Comparison of ENCODE assay signal across 8 cellular contexts in the genomic region with DNA sequence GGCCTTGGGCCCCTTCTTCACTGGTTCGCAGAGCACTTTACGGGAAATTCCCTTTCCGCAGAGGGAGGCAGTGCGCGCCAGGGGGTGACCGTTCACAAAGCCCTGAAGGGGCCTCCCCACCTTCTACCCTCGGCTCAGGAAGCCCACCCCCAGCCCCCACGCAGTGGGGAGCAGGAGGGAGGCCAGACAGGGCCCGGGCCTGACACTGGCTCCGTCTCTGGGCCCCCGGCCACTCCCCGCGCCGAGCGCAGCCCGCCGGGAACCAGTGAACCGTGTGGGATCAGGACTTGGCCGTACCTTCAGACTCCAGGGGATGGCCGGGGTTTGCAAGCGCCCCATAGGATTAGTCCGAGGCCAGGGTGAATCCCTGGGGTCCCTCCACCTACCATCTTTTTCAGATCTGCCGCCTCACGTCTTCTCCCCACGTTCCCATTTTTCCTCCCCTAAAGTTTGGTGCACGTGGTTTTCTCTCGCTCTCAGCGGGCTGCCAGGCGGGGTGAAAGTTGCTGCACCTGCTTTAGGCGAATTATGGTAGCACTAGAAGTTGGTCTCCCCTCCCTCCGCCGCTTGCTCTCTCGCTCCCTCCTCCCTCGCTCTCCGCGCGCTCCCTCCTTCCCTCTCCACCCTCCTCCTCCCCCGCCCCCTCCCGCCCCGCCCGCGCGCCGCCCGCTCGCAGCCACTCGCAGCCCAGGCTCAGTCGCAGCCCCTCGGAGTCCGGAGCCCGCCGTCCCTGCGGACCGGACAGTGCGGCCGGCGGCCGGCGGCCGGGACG. TPM values are rescaled to one million over a fixed set of nuclear protein-coding genes. Genes with fewer than 3 reads are reported as not detected.
DNase-seq lines count a peak whose midpoint lies in the region; ATAC-seq and TF ChIP-seq lines count a peak whose summit lies in the region.

A gene with protein sequence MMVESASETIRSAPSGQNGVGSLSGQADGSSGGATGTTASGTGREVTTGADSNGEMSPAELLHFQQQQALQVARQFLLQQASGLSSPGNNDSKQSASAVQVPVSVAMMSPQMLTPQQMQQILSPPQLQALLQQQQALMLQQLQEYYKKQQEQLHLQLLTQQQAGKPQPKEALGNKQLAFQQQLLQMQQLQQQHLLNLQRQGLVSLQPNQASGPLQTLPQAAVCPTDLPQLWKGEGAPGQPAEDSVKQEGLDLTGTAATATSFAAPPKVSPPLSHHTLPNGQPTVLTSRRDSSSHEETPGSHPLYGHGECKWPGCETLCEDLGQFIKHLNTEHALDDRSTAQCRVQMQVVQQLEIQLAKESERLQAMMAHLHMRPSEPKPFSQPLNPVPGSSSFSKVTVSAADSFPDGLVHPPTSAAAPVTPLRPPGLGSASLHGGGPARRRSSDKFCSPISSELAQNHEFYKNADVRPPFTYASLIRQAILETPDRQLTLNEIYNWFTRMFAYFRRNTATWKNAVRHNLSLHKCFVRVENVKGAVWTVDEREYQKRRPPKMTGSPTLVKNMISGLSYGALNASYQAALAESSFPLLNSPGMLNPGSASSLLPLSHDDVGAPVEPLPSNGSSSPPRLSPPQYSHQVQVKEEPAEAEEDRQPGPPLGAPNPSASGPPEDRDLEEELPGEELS (plus strand): TSS at position 679 of the 772 bp plus-strand sequence. CDS start 19,380 bp downstream, outside the sequence.

- peaks cover 37% of the 10 kb centered on the region for H3K79me2 ChIP-seq in SK-N-SH (ENCODE audit: insufficient read depth)

- peak within 1 kb of the TSS; percentile 80 for H3K9ac ChIP-seq in SK-N-SH

- POLR2A ChIA-PET in SK-N-SH (lab: Yijun Ruan, JAX), result no interaction called here

- peak; percentile 74 for ATAC-seq in HG02571 (IDR thresholded peaks at IDR 0.05; ENCODE audit: unreplicated experiment)

- H3K36me3 ChIP-seq in SK-N-SH (replicated peaks in 1 of 2; ENCODE audit: control insufficient read depth in 1 of 2, insufficient read depth in 2 of 2, low read length in 1 of 2), result peaks cover 0 to 3% of the 10 kb centered on the region in 2 experiments
- H3K36me3 ChIP-seq in thyroid gland, result no peaks in the 10 kb centered on the region

- TF ChIP-seq POLR2A in thyroid gland (IDR thresholded peaks at IDR 0.05), result peak in 1 of 2 donors; percentile 27

- TF ChIP-seq RAD21 in SK-N-SH (IDR thresholded peaks at IDR 0.05; ENCODE audit: low read length), result no peak

- H3K27me3 Mint-ChIP-seq in activated naive CD4-positive, alpha-beta T cell treated with anti-CD3 and anti-CD28 coated beads, Interleukin-2, amount 50 U/mL, for 24 hours, result peaks cover 5% of the 10 kb centered on the region
- peaks cover 11% of the 10 kb centered on the region for H3K27me3 Mint-ChIP-seq in glutamatergic neuron (ENCODE audit: unreplicated experiment)
- peaks cover 2% of the 10 kb centered on the region for H3K27me3 Mint-ChIP-seq in osteocyte (ENCODE audit: unreplicated experiment)

- 4% methylated on average over 36 of the region's 61 CpGs for WGBS in SK-N-SH (ENCODE audit: low lambda C conversion rate)
- 0 to 1% methylated on average over 25 to 42 of the region's 61 CpGs for WGBS in thyroid gland, 2 donors

- intact Hi-C loops in thyroid gland (cut with DNase I), result loop anchor here (5.0 kb wide), 2 partner anchors 36 to 39 kb away; no protein-coding TSS in a partner anchor

- H3K4me3 ChIP-seq in GM08714 (ENCODE audit: low read length) (peak within 1 kb of the TSS; percentile 88), SK-N-SH (ENCODE audit: low read depth in 2 of 2, low read length in 1 of 2) (peak within 1 kb of the TSS; percentile 81 to 82), thyroid gland (replicated peaks in 1 of 3) (peak within 1 kb of the TSS; percentile 82 to 96 (median 92))

- H3K9me3 ChIP-seq in SK-N-SH (no peaks in the 10 kb centered on the region), thyroid gland (no peaks in the 10 kb centered on the region)

- no peaks in the 10 kb centered on the region for H3K9me3 Mint-ChIP-seq in activated naive CD4-positive, alpha-beta T cell treated with anti-CD3 and anti-CD28 coated beads, Interleukin-2, amount 50 U/mL, for 24 hours
- H3K9me3 Mint-ChIP-seq in glutamatergic neuron (ENCODE audit: unreplicated experiment), result peaks cover 7% of the 10 kb centered on the region
- H3K9me3 Mint-ChIP-seq in osteocyte (ENCODE audit: unreplicated experiment), result no peaks in the 10 kb centered on the region

- H2AFZ ChIP-seq in SK-N-SH (ENCODE audit: low read depth), result peak within 1 kb of the TSS; percentile 69; the same call in 1 of the 2 replicates

- H3K4me1 ChIP-seq in SK-N-SH (ENCODE audit: control insufficient read depth in 1 of 2, insufficient read depth in 2 of 2, low read depth in 1 of 2, low read length in 1 of 2) (peaks cover 7 to 16% of the 10 kb centered on the region in 2 experiments; a peak in 2 of 4 replicates), thyroid gland (peaks cover 22 to 33% of the 10 kb centered on the region in 2 donors)

- CTCF ChIA-PET in SK-N-SH (lab: Yijun Ruan, JAX), result interaction anchor here (1.6 kb wide), 1 partner anchor 137 kb away, joined by 3 read pairs; no protein-coding TSS in a partner anchor

- no peaks in the 10 kb centered on the region for H3K27me3 ChIP-seq in SK-N-SH (ENCODE audit: insufficient read depth)
- no peaks in the 10 kb centered on the region for H3K27me3 ChIP-seq in thyroid gland

- H4K20me1 ChIP-seq in SK-N-SH (ENCODE audit: insufficient read depth), result peaks cover 37% of the 10 kb centered on the region

- DNase-seq in NCI-H1048 (lab: John Stamatoyannopoulos, UW) (peak; percentile 87), SK-N-SH (peak; percentile 94), glutamatergic neuron (peak; percentile 91), osteocyte (ENCODE audit: extremely low spot score, unreplicated experiment) (peak; percentile 94), thyroid gland (peak; percentile 92 to 94)

- TF ChIP-seq CTCF in SK-N-SH (IDR thresholded peaks at IDR 0.05) (no peak), glutamatergic neuron (IDR thresholded peaks at IDR 0.05; ENCODE audit: partially characterized antibody, unreplicated experiment) (no peak), osteocyte (IDR thresholded peaks at IDR 0.05) (no peak), thyroid gland (IDR thresholded peaks at IDR 0.05) (peak in 1 of 6 experiments; percentile 9)

- peak within 1 kb of the TSS; percentile 95 for H3K4me3 Mint-ChIP-seq in activated naive CD4-positive, alpha-beta T cell treated with anti-CD3 and anti-CD28 coated beads, Interleukin-2, amount 50 U/mL, for 24 hours
- H3K4me3 Mint-ChIP-seq in glutamatergic neuron (ENCODE audit: unreplicated experiment) (peak within 1 kb of the TSS; percentile 93), osteocyte (ENCODE audit: unreplicated experiment) (peak within 1 kb of the TSS; percentile 91)

- H3K4me1 Mint-ChIP-seq in activated naive CD4-positive, alpha-beta T cell treated with anti-CD3 and anti-CD28 coated beads, Interleukin-2, amount 50 U/mL, for 24 hours, result peaks cover 26% of the 10 kb centered on the region
- H3K4me1 Mint-ChIP-seq in glutamatergic neuron (ENCODE audit: low read depth, unreplicated experiment), result peaks cover 5% of the 10 kb centered on the region
- peaks cover 19% of the 10 kb centered on the region for H3K4me1 Mint-ChIP-seq in osteocyte (ENCODE audit: unreplicated experiment)

- H3K36me3 Mint-ChIP-seq in activated naive CD4-positive, alpha-beta T cell treated with anti-CD3 and anti-CD28 coated beads, Interleukin-2, amount 50 U/mL, for 24 hours, result peaks cover 2% of the 10 kb centered on the region
- H3K36me3 Mint-ChIP-seq in glutamatergic neuron (ENCODE audit: unreplicated experiment), result no peaks in the 10 kb centered on the region
- H3K36me3 Mint-ChIP-seq in osteocyte (ENCODE audit: unreplicated experiment), result no peaks in the 10 kb centered on the region

- no peak for TF ChIP-seq EP300 in SK-N-SH (IDR thresholded peaks at IDR 0.05; ENCODE audit: borderline replicate concordance in 1 of 2, low read depth in 1 of 2, low read length in 1 of 2)

- peak within 1 kb of the TSS; percentile 93 for H3K4me2 ChIP-seq in SK-N-SH

- H3K9me2 ChIP-seq in SK-N-SH, result no peaks in the 10 kb centered on the region

- no peaks in the 10 kb centered on the region for H3F3A ChIP-seq in SK-N-SH (replicated peaks; ENCODE audit: insufficient read depth)

- H3K27ac ChIP-seq in SK-N-SH (ENCODE audit: low read depth in 2 of 2, low read length in 1 of 2) (peak within 1 kb of the TSS; percentile 9 to 71; a peak in 3 of 4 replicates), thyroid gland (peak within 1 kb of the TSS; percentile 65 to 85 (median 78))

- H3K27ac Mint-ChIP-seq in activated naive CD4-positive, alpha-beta T cell treated with anti-CD3 and anti-CD28 coated beads, Interleukin-2, amount 50 U/mL, for 24 hours, result peak within 1 kb of the TSS; percentile 80
- no peak within 1 kb of the TSS for H3K27ac Mint-ChIP-seq in glutamatergic neuron (ENCODE audit: unreplicated experiment)
- peak within 1 kb of the TSS; percentile 66 for H3K27ac Mint-ChIP-seq in osteocyte (ENCODE audit: unreplicated experiment)

TF ChIP-seq in SK-N-SH, 30 proteins besides CTCF, POLR2A, EP300 and RAD21 (continues in another document):
- TF ChIP-seq NFIC (IDR thresholded peaks at IDR 0.05; ENCODE audit: borderline replicate concordance), result no peak
- peak; percentile 33; the same call in 1 of the 2 replicates for TF ChIP-seq USF1 (IDR thresholded peaks at IDR 0.05; ENCODE audit: borderline replicate concordance, low read depth)
- TF ChIP-seq TAF1 (IDR thresholded peaks at IDR 0.05; ENCODE audit: borderline replicate concordance, low read depth, low read length), result peak; percentile 28; the same call in 1 of the 2 replicates
- peak; percentile 56; the same call in 1 of the 2 replicates for TF ChIP-seq YY1 (IDR thresholded peaks at IDR 0.05; ENCODE audit: low read depth)
- TF ChIP-seq ELF1 (IDR thresholded peaks at IDR 0.05), result no peak
- peak; percentile 97 for TF ChIP-seq MAX (IDR thresholded peaks at IDR 0.05; ENCODE audit: low read depth)
- TF ChIP-seq CHD2 (IDR thresholded peaks at IDR 0.05; ENCODE audit: low read length, partially characterized antibody), result peak; percentile 55

RNA-seq across cellular contexts. Expression of the gene that starts here (rescaled TPM):
- 2.5 and 7.3 TPM in 2 replicates for polyA plus RNA-seq in SK-N-SH (2012; rRNA removed)
- polyA plus RNA-seq in SK-N-SH (2012; cell fraction: cytosol; rRNA removed), result 3.3 and 6.1 TPM in 2 replicates
- polyA plus RNA-seq in SK-N-SH (2012; cell fraction: nucleus; rRNA removed), result 10.6 and 13.5 TPM in 2 replicates
- total RNA-seq in glutamatergic neuron (ENCODE audit: unreplicated experiment), result 27.9 TPM
- total RNA-seq in osteocyte, result 24.7 and 26.9 TPM in 2 replicates
- 10 to 100 TPM; 12.6 to 42.4 (median 23.7) TPM for total RNA-seq in thyroid gland

Comparison
In these comparisons a context has a peak if more than half of its experiments do, and no peak if none do; other contexts are left out.
1. Peak in every context shown above with its lines: DNase-seq, ATAC-seq, H3K4me3 ChIP-seq and H3K27ac ChIP-seq.